In the genomic region with DNA sequence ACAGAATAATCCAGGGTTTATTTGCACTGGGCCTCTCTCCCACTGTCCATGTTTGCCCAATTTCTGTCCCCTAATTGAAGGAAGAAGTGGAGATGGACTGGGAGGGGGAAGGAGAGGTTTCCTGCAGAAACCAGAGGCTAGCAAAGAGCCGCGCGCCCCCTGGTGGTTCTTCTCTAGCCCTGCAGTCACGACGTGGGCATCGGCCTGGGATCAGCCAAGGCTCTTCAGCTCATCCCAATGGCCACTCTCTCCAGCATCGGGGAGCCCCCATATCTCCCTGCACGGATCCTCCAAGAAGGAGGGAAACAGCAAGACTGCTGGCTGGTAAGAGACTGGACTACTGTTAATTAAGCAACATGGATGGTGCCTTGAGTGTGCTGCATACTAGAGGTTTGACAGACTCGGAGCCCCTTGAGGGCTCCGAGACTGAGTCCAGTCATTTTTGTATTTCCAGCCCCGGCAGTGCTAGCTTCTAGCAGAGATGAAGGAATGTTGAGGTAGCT, we compare ENCODE assay signal across 8 cellular contexts. TPM values are rescaled to one million over a fixed set of nuclear protein-coding genes. Genes with fewer than 3 reads are reported as not detected.
DNase-seq lines count a peak whose midpoint lies in the region; ATAC-seq, FAIRE-seq and TF ChIP-seq lines count a peak whose summit lies in the region.

No MANE protein-coding gene starts in this region.

- no peaks in the 10 kb centered on the region for H3K9me3 ChIP-seq in fibroblast of lung (ENCODE audit: control insufficient read depth, insufficient read depth, low read depth, low read length)

- DNase-seq in GM12892 (ENCODE audit: insufficient read length) (no peak), LNCaP clone FGC (ENCODE audit: low read depth) (peak; percentile 43), RCC 7860 (ENCODE audit: low spot score) (peak; percentile 53), fibroblast of lung (ENCODE audit: low read depth in 2 of 2) (peak; percentile 57 to 74)
- peak; percentile 82 to 85 for DNase-seq in activated T-cell treated with anti-CD3 and anti-CD28 coated beads, Interleukin-2, amount 50 U/mL, for 48 hours
- DNase-seq in natural killer cell treated with Interleukin-12 subunit alpha and Interleukin-12 subunit beta and Interleukin-15 and Interleukin-18, amount 100 ng/mL, for 72 hours (ENCODE audit: low spot score) = peak; percentile 80
- peak; percentile 48 for DNase-seq in stimulated activated naive B cell treated with anti-CD40 and anti-IgM and Interleukin-4, amounts not matched to agents 10 μg/mL and 1 μg/mL and 100 μg/mL, for 72 hours

- H3K4me3 ChIP-seq in LNCaP clone FGC (ENCODE audit: low read depth, low read length) (no peak overlapping the region), fibroblast of lung (replicated peaks in 1 of 4; ENCODE audit: control extremely low read depth in 1 of 4, insufficient read depth in 1 of 4, low read depth in 3 of 4, low read length in 4 of 4) (no peak overlapping the region)

- H3K4me3 Mint-ChIP-seq in natural killer cell treated with Interleukin-12 subunit alpha and Interleukin-12 subunit beta and Interleukin-15 and Interleukin-18, amount 100 ng/mL, for 72 hours = peak overlapping the region; percentile 28
- H3K4me3 Mint-ChIP-seq in stimulated activated naive B cell treated with anti-CD40 and anti-IgM and Interleukin-4, amounts not matched to agents 10 μg/mL and 1 μg/mL and 100 μg/mL, for 72 hours = peak overlapping the region; percentile 6

- no peak overlapping the region for H3K27ac Mint-ChIP-seq in natural killer cell treated with Interleukin-12 subunit alpha and Interleukin-12 subunit beta and Interleukin-15 and Interleukin-18, amount 100 ng/mL, for 72 hours
- no peak overlapping the region for H3K27ac Mint-ChIP-seq in stimulated activated naive B cell treated with anti-CD40 and anti-IgM and Interleukin-4, amounts not matched to agents 10 μg/mL and 1 μg/mL and 100 μg/mL, for 72 hours

- H3K27ac ChIP-seq in fibroblast of lung (ENCODE audit: insufficient read depth, low read length) = no peak overlapping the region

- no peaks in the 10 kb centered on the region for H3K27me3 ChIP-seq in fibroblast of lung (ENCODE audit: control insufficient read depth, insufficient read depth, low read length)

- H3K36me3 Mint-ChIP-seq in natural killer cell treated with Interleukin-12 subunit alpha and Interleukin-12 subunit beta and Interleukin-15 and Interleukin-18, amount 100 ng/mL, for 72 hours = no peaks in the 10 kb centered on the region
- no peaks in the 10 kb centered on the region for H3K36me3 Mint-ChIP-seq in stimulated activated naive B cell treated with anti-CD40 and anti-IgM and Interleukin-4, amounts not matched to agents 10 μg/mL and 1 μg/mL and 100 μg/mL, for 72 hours

- H4K20me1 ChIP-seq in fibroblast of lung (ENCODE audit: control insufficient read depth, extremely low read depth, insufficient read depth, low read length) = no peaks in the 10 kb centered on the region

- no peaks in the 10 kb centered on the region for H3K79me2 ChIP-seq in fibroblast of lung (ENCODE audit: control insufficient read depth, insufficient read depth, low read length)

- no peak overlapping the region for H3K9ac ChIP-seq in fibroblast of lung (ENCODE audit: insufficient read depth, low read length)

- no peak overlapping the region for H2AFZ ChIP-seq in fibroblast of lung (ENCODE audit: low read length)

- peak; percentile 69 to 79 for ATAC-seq in natural killer cell treated with Interleukin-12 subunit alpha and Interleukin-12 subunit beta and Interleukin-15 and Interleukin-18, amount 100 ng/mL, for 72 hours
- ATAC-seq in stimulated activated naive B cell treated with anti-CD40 and anti-IgM and Interleukin-4, amounts not matched to agents 10 μg/mL and 1 μg/mL and 100 μg/mL, for 72 hours (replicated peaks) = peak; percentile 80 to 82
- ATAC-seq in HG02981 (IDR thresholded peaks at IDR 0.05; ENCODE audit: unreplicated experiment) = no peak

- no peaks in the 10 kb centered on the region for H3K36me3 ChIP-seq in fibroblast of lung (ENCODE audit: control insufficient read depth, insufficient read depth, low read length)

- H3K9me3 Mint-ChIP-seq in natural killer cell treated with Interleukin-12 subunit alpha and Interleukin-12 subunit beta and Interleukin-15 and Interleukin-18, amount 100 ng/mL, for 72 hours = no peaks in the 10 kb centered on the region
- no peaks in the 10 kb centered on the region for H3K9me3 Mint-ChIP-seq in stimulated activated naive B cell treated with anti-CD40 and anti-IgM and Interleukin-4, amounts not matched to agents 10 μg/mL and 1 μg/mL and 100 μg/mL, for 72 hours

- H3K27me3 Mint-ChIP-seq in natural killer cell treated with Interleukin-12 subunit alpha and Interleukin-12 subunit beta and Interleukin-15 and Interleukin-18, amount 100 ng/mL, for 72 hours = peaks cover 0 to 5% of the 10 kb centered on the region in 2 donors
- H3K27me3 Mint-ChIP-seq in stimulated activated naive B cell treated with anti-CD40 and anti-IgM and Interleukin-4, amounts not matched to agents 10 μg/mL and 1 μg/mL and 100 μg/mL, for 72 hours = peaks cover 0 to 6% of the 10 kb centered on the region in 2 donors

- H3K4me2 ChIP-seq in fibroblast of lung (ENCODE audit: extremely low read depth, insufficient read depth, low read length) = no peak overlapping the region

- no peaks in the 10 kb centered on the region for H3K4me1 ChIP-seq in fibroblast of lung (ENCODE audit: control insufficient read depth, extremely low read depth, insufficient read depth, low read length)

- H3K4me1 Mint-ChIP-seq in natural killer cell treated with Interleukin-12 subunit alpha and Interleukin-12 subunit beta and Interleukin-15 and Interleukin-18, amount 100 ng/mL, for 72 hours (ENCODE audit: low read depth in 2 of 2) = peaks cover 13 to 14% of the 10 kb centered on the region in 2 donors
- H3K4me1 Mint-ChIP-seq in stimulated activated naive B cell treated with anti-CD40 and anti-IgM and Interleukin-4, amounts not matched to agents 10 μg/mL and 1 μg/mL and 100 μg/mL, for 72 hours = peaks cover 17 to 27% of the 10 kb centered on the region in 2 donors

- no peak for TF ChIP-seq POLR2A in GM12892 (IDR thresholded peaks at IDR 0.05; ENCODE audit: low read depth, low read length)

- peak; percentile 75 for FAIRE-seq in GM12892 (lab: Jason Lieb, UNC)
- no peak for FAIRE-seq in RCC 7860 (lab: Jason Lieb, UNC)

- TF ChIP-seq CTCF in LNCaP clone FGC (IDR thresholded peaks at IDR 0.05; ENCODE audit: control insufficient read depth, extremely low read depth, insufficient read depth) (peak; percentile 90), fibroblast of lung (conservative IDR thresholded peaks at IDR 0.05 in 1 of 2, IDR thresholded peaks at IDR 0.05 in 1 of 2; ENCODE audit: low read depth in 1 of 2, low read length in 2 of 2) (peak; percentile 92 to 96)

RNA-seq across cellular contexts. Expression of a gene that starts 18.7 kb away (rescaled TPM):
- polyA plus RNA-seq in GM12892 (2012; ENCODE audit: missing spikeins) = 3.1 TPM
- total RNA-seq in fibroblast of lung = 3.8 and 4.1 TPM in 2 replicates
- polyA plus RNA-seq in fibroblast of lung = 3.2 and 3.9 TPM in 2 replicates
- polyA plus RNA-seq in fibroblast of lung (2012) = 1.8 and 2.2 TPM in 2 replicates
- polyA minus RNA-seq in fibroblast of lung (ENCODE audit: low replicate concordance) = 5.2 and 6.2 TPM in 2 replicates
- total RNA-seq in natural killer cell treated with Interleukin-12 subunit alpha and Interleukin-12 subunit beta and Interleukin-15 and Interleukin-18, amount 100 ng/mL, for 72 hours = 10 to 100 TPM in 1 of 2 donors, 1 to 10 TPM in 1; 8.1 to 12.1 TPM

RNA-seq across cellular contexts. Expression of a gene that starts 28.7 kb away (rescaled TPM):
- 0.49 TPM for polyA plus RNA-seq in GM12892 (2012; ENCODE audit: missing spikeins)
- total RNA-seq in fibroblast of lung = 0.17 TPM in 1 of 2 replicates, not detected in the other
- 0.36 and 0.54 TPM in 2 replicates for polyA plus RNA-seq in fibroblast of lung
- 0.17 and 0.78 TPM in 2 replicates for polyA plus RNA-seq in fibroblast of lung (2012)
- polyA minus RNA-seq in fibroblast of lung (ENCODE audit: low replicate concordance) = 2.2 TPM in 1 of 2 replicates, not detected in the other
- under 1 TPM in 1 of 2 donors, not detected in 1; 0.45 TPM for total RNA-seq in natural killer cell treated with Interleukin-12 subunit alpha and Interleukin-12 subunit beta and Interleukin-15 and Interleukin-18, amount 100 ng/mL, for 72 hours

RNA-seq across cellular contexts. Expression of a gene that starts 30.2 kb away (rescaled TPM):
- polyA plus RNA-seq in GM12892 (2012; ENCODE audit: missing spikeins) = 0.08 TPM
- 0.17 and 0.26 TPM in 2 replicates for total RNA-seq in fibroblast of lung
- polyA plus RNA-seq in fibroblast of lung = 0.02 TPM in 1 of 2 replicates, not detected in the other
- polyA plus RNA-seq in fibroblast of lung (2012) = not detected in 2 replicates
- not detected in 2 replicates for polyA minus RNA-seq in fibroblast of lung (ENCODE audit: low replicate concordance)
- total RNA-seq in natural killer cell treated with Interleukin-12 subunit alpha and Interleukin-12 subunit beta and Interleukin-15 and Interleukin-18, amount 100 ng/mL, for 72 hours = under 1 TPM; 0.52 to 0.78 TPM

RNA-seq across cellular contexts. Expression of a gene that starts 53.4 kb away (rescaled TPM):
- polyA plus RNA-seq in GM12892 (2012; ENCODE audit: missing spikeins) = not detected
- total RNA-seq in fibroblast of lung = not detected in 2 replicates
- not detected in 2 replicates for polyA plus RNA-seq in fibroblast of lung
- polyA plus RNA-seq in fibroblast of lung (2012) = not detected in 2 replicates
- not detected in 2 replicates for polyA minus RNA-seq in fibroblast of lung (ENCODE audit: low replicate concordance)
- not detected for total RNA-seq in natural killer cell treated with Interleukin-12 subunit alpha and Interleukin-12 subunit beta and Interleukin-15 and Interleukin-18, amount 100 ng/mL, for 72 hours
